1 cellular context compared by ENCODE assay signal in the genomic region with DNA sequence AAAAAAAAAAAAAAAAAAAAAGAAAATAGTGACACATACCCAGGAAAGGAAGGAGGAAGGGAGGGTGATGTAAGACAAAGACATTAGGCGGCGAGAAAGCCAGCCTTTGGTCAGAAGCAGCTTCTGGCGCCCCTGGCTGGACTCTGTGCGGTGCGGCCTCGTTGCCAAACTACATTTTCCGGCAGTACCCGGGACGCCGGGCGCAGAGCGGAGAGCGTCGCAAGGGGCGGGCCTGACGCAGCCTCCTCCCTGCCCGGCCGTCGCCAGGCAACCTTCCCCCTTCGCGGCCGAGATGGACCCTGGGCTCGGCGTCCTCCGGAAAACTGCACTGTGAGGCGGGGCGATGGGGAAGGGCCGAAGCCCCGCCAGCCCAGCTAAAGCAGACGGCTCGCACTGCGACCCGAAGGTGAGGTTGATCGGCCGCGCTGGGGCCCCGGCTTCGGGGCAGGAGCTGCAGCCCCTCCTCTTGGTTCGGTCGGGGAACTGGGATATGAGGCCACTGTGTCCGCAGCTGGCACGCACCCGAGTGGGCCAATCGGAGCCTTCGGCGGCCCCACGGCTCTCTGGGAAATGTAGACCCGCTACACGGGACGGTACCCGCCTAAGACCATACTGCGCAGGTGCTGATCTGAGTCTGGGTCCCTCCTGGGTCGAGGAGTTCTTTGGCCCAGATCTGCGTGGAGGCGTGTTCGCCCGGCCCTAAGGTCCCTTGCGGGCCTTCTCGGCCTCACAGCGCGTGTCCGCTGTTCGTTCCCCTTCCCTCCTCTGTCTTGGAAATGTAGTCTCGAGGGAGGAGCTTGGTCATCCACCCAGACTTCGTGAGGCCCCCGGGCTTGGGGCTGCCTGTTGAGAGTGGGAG.
TF ChIP-seq lines count a peak whose summit lies in the region.

No MANE protein-coding gene starts in this region.

TF ChIP-seq in HCT116, 20 proteins besides CTCF, POLR2A, EP300 and RAD21 (continued from another document):
- TF ChIP-seq SRF (IDR thresholded peaks at IDR 0.05; ENCODE audit: low read depth) = peak; percentile 72; the same call in 1 of the 2 replicates
- TF ChIP-seq, protein P1, sequence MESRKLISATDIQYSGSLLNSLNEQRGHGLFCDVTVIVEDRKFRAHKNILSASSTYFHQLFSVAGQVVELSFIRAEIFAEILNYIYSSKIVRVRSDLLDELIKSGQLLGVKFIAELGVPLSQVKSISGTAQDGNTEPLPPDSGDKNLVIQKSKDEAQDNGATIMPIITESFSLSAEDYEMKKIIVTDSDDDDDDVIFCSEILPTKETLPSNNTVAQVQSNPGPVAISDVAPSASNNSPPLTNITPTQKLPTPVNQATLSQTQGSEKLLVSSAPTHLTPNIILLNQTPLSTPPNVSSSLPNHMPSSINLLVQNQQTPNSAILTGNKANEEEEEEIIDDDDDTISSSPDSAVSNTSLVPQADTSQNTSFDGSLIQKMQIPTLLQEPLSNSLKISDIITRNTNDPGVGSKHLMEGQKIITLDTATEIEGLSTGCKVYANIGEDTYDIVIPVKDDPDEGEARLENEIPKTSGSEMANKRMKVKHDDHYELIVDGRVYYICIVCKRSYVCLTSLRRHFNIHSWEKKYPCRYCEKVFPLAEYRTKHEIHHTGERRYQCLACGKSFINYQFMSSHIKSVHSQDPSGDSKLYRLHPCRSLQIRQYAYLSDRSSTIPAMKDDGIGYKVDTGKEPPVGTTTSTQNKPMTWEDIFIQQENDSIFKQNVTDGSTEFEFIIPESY (IDR thresholded peaks at IDR 0.05; ENCODE audit: extremely low read depth, insufficient replicate concordance, low read length) = no peak
- TF ChIP-seq CEBPB (IDR thresholded peaks at IDR 0.05; ENCODE audit: low read depth) = no peak
- TF ChIP-seq JUND (IDR thresholded peaks at IDR 0.05) = no peak
- no peak for TF ChIP-seq TCF7L2 (IDR thresholded peaks at IDR 0.05; ENCODE audit: borderline replicate concordance, extremely low read depth, insufficient read depth, insufficient read length)
- TF ChIP-seq, protein P2, sequence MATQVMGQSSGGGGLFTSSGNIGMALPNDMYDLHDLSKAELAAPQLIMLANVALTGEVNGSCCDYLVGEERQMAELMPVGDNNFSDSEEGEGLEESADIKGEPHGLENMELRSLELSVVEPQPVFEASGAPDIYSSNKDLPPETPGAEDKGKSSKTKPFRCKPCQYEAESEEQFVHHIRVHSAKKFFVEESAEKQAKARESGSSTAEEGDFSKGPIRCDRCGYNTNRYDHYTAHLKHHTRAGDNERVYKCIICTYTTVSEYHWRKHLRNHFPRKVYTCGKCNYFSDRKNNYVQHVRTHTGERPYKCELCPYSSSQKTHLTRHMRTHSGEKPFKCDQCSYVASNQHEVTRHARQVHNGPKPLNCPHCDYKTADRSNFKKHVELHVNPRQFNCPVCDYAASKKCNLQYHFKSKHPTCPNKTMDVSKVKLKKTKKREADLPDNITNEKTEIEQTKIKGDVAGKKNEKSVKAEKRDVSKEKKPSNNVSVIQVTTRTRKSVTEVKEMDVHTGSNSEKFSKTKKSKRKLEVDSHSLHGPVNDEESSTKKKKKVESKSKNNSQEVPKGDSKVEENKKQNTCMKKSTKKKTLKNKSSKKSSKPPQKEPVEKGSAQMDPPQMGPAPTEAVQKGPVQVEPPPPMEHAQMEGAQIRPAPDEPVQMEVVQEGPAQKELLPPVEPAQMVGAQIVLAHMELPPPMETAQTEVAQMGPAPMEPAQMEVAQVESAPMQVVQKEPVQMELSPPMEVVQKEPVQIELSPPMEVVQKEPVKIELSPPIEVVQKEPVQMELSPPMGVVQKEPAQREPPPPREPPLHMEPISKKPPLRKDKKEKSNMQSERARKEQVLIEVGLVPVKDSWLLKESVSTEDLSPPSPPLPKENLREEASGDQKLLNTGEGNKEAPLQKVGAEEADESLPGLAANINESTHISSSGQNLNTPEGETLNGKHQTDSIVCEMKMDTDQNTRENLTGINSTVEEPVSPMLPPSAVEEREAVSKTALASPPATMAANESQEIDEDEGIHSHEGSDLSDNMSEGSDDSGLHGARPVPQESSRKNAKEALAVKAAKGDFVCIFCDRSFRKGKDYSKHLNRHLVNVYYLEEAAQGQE (IDR thresholded peaks at IDR 0.05; ENCODE audit: low read depth) = no peak
- TF ChIP-seq, protein P3, sequence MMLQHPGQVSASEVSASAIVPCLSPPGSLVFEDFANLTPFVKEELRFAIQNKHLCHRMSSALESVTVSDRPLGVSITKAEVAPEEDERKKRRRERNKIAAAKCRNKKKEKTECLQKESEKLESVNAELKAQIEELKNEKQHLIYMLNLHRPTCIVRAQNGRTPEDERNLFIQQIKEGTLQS (IDR thresholded peaks at IDR 0.05) = no peak
- TF ChIP-seq FOSL1 (IDR thresholded peaks at IDR 0.05; ENCODE audit: low read depth) = no peak
- peak; percentile 26; the same call in 1 of the 2 replicates for TF ChIP-seq SIN3A (IDR thresholded peaks at IDR 0.05; ENCODE audit: low read depth)
- peak; percentile 80 for TF ChIP-seq SP1 (IDR thresholded peaks at IDR 0.05; ENCODE audit: low read depth)
- peak; percentile 60; the same call in 1 of the 2 replicates for TF ChIP-seq ZFX (IDR thresholded peaks at IDR 0.05)
- TF ChIP-seq, protein P4, sequence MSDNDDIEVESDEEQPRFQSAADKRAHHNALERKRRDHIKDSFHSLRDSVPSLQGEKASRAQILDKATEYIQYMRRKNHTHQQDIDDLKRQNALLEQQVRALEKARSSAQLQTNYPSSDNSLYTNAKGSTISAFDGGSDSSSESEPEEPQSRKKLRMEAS (IDR thresholded peaks at IDR 0.05) = no peak; the same call in 1 of the 2 replicates
- no peak for TF ChIP-seq ZNF274 (IDR thresholded peaks at IDR 0.05; ENCODE audit: low read depth, low read length)
- TF ChIP-seq EZH2phosphoT487 (IDR thresholded peaks at IDR 0.05; ENCODE audit: borderline replicate concordance) = no peak
- no peak for TF ChIP-seq EZH2 (IDR thresholded peaks at IDR 0.05)
- peak; percentile 94 for TF ChIP-seq POLR2AphosphoS5 (IDR thresholded peaks at IDR 0.05; ENCODE audit: low read depth, low read length)
- no peak for TF ChIP-seq CBX3 (IDR thresholded peaks at IDR 0.05; ENCODE audit: low read depth)
- TF ChIP-seq EGR1 (IDR thresholded peaks at IDR 0.05; ENCODE audit: low read depth) = no peak
TF ChIP-seq in HCT116: peak in this region for 6.
